In genomic region chr4:111037591-111037990, GRCh38 we compare ENCODE assay signal across 16 cellular contexts.
A peak's percentile ranks its signal among the peaks of the same experiment; 100 is the strongest.
DNase-seq lines count a peak whose midpoint lies in the region; TF ChIP-seq lines count a peak whose summit lies in the region.
"Had no signal": no experiment of that assay in that cellular context is flagged by ENCODE, and none has a peak within 500 bp of the region (broad histone marks: within the 10 kb centered on the region; RNA-seq: fewer than 3 reads in every experiment).

No MANE protein-coding gene starts in this region.

- H3K4me1 Mint-ChIP-seq in nephron progenitor cell: peaks cover 24% of the 10 kb centered on the region

- DNase-seq in NCI-H146 (lab: John Stamatoyannopoulos, UW): peak; percentile 1
- no peak for DNase-seq in NCI-H146 treated with DMSO at 0.1 percent for 48 hours (lab: John Stamatoyannopoulos, UW; ENCODE audit: unreplicated experiment)
- DNase-seq in COLO668 (lab: John Stamatoyannopoulos, UW; ENCODE audit: unreplicated experiment): peak; percentile 63
- peak; percentile 71 for DNase-seq in NCI-H69 (lab: John Stamatoyannopoulos, UW)
- no peak for DNase-seq in nephron progenitor cell
- DNase-seq in NK-92 (lab: John Stamatoyannopoulos, UW; ENCODE audit: unreplicated experiment): no peak
- no peak for DNase-seq in NK-92 treated with Interleukin-12 subunit alpha and Interleukin-12 subunit beta, amount 100 ng/mL, for 24 hours (lab: John Stamatoyannopoulos, UW)
- no peak for DNase-seq in GDM1 (lab: John Stamatoyannopoulos, UW)
- DNase-seq: 8988T; BE2C; CD4-positive, alpha-beta T cell; GF-D8; HFFc6; MV-4-11; NCI-H1436 treated with DMSO at 0.1 percent for 48 hours; NCI-H446 treated with DMSO at 0.1 percent for 48 hours had no signal

- no peak for TF ChIP-seq CTCF in nephron progenitor cell (IDR thresholded peaks at IDR 0.05)

- peak overlapping the region; percentile 66 for H3K27ac Mint-ChIP-seq in nephron progenitor cell
- H3K27ac Mint-ChIP-seq: CD4-positive, alpha-beta T cell; HFFc6 had no signal

- H3K36me3 Mint-ChIP-seq in nephron progenitor cell (ENCODE audit: low read depth): no peaks in the 10 kb centered on the region

- H3K9me3 Mint-ChIP-seq in nephron progenitor cell: no peaks in the 10 kb centered on the region

- no peaks in the 10 kb centered on the region for H3K27me3 Mint-ChIP-seq in nephron progenitor cell (ENCODE audit: low read depth, poor library complexity)
- H3K27me3 Mint-ChIP-seq: CD4-positive, alpha-beta T cell had no signal

- no peak overlapping the region for H3K4me3 Mint-ChIP-seq in nephron progenitor cell
- H3K4me3 Mint-ChIP-seq: CD4-positive, alpha-beta T cell; HFFc6 had no signal

Comparison
In these comparisons a context has a peak if more than half of its experiments do, and no peak if none do; other contexts are left out.
1. DNase-seq: peak in NCI-H146 (single experiment), COLO668 (single experiment) and NCI-H69 (single experiment); none in NCI-H146 treated with DMSO at 0.1 percent for 48 hours (single experiment), nephron progenitor cell (single experiment), NK-92 (single experiment), NK-92 treated with Interleukin-12 subunit alpha and Interleukin-12 subunit beta, amount 100 ng/mL, for 24 hours (single experiment) and GDM1 (single experiment).